1 cellular context compared by ENCODE assay signal in genomic region chrX:97898798-97899197, GRCh38.
TF ChIP-seq lines count a peak whose summit lies in the region.

No MANE protein-coding gene starts in this region.

TF ChIP-seq in IMR-90, 13 proteins besides CTCF, POLR2A, EP300 and RAD21 (continued from another document):
- TF ChIP-seq USF2 (IDR thresholded peaks at IDR 0.05; ENCODE audit: low read depth, low read length) (no peak), RCOR1 (IDR thresholded peaks at IDR 0.05; ENCODE audit: insufficient replicate concordance, low read length) (no peak), NFE2L2 (IDR thresholded peaks at IDR 0.05; ENCODE audit: low read depth, low read length) (no peak), MXI1 (IDR thresholded peaks at IDR 0.05; ENCODE audit: borderline replicate concordance, low read depth, low read length) (no peak), FOS (IDR thresholded peaks at IDR 0.05; ENCODE audit: low read depth, low read length) (no peak), MAZ (IDR thresholded peaks at IDR 0.05; ENCODE audit: borderline replicate concordance, low read depth, low read length) (no peak), ELK1 (IDR thresholded peaks at IDR 0.05; ENCODE audit: borderline replicate concordance, low read depth, low read length) (no peak)
